8 cellular contexts compared by ENCODE assay signal in genomic region chr12:20367731-20368652, GRCh38. TPM values are rescaled to one million over a fixed set of nuclear protein-coding genes. Genes with fewer than 3 reads are reported as not detected.
A peak's percentile ranks its signal among the peaks of the same experiment; 100 is the strongest.
DNase-seq lines count a peak whose midpoint lies in the region; ATAC-seq and TF ChIP-seq lines count a peak whose summit lies in the region.

TSS of gene PDE3A (plus strand) at chr12:20368537. CDS start at chr12:20369285, 748 bp downstream.

- H3K9me3 ChIP-seq in MG63 (no peaks in the 10 kb centered on the region), left ventricle myocardium inferior (replicated peaks) (no peaks in the 10 kb centered on the region), osteoblast (ENCODE audit: low read depth, low read length) (no peaks in the 10 kb centered on the region)

- no peaks in the 10 kb centered on the region for H4K20me1 ChIP-seq in osteoblast (ENCODE audit: insufficient read depth, low read length)

- in situ Hi-C loops in Caki2 (cut with HindIII; ENCODE audit: low pct_unique_long_range_greater_than_20kb, low sequenced_read_pairs) = no loop called here

- intact Hi-C loops in left ventricle myocardium inferior (cut with micrococcal nuclease) = no loop called here

- H3K36me3 ChIP-seq in MG63 = no peaks in the 10 kb centered on the region
- H3K36me3 ChIP-seq in left ventricle myocardium inferior = no peaks in the 10 kb centered on the region
- H3K36me3 ChIP-seq in osteoblast (ENCODE audit: insufficient read depth, low read length) = no peaks in the 10 kb centered on the region

- H3K27me3 ChIP-seq in MG63 = peaks cover 3% of the 10 kb centered on the region; the same call in 1 of the 2 replicates
- H3K27me3 ChIP-seq in left ventricle myocardium inferior (ENCODE audit: low read depth) = no peaks in the 10 kb centered on the region
- no peaks in the 10 kb centered on the region for H3K27me3 ChIP-seq in osteoblast (ENCODE audit: insufficient read depth, low read length)

- no peak for ATAC-seq in GM18873 (IDR thresholded peaks at IDR 0.05; ENCODE audit: low FRiP score, unreplicated experiment)

- peaks cover 33% of the 10 kb centered on the region for H3K79me2 ChIP-seq in osteoblast (ENCODE audit: insufficient read depth, low read length)

- TF ChIP-seq CTCF in left ventricle myocardium inferior (IDR thresholded peaks at IDR 0.05; ENCODE audit: borderline replicate concordance) = peak; percentile 50
- peak; percentile 19 for TF ChIP-seq CTCF in osteoblast (IDR thresholded peaks at IDR 0.05; ENCODE audit: extremely low read depth, low read depth, low read length)

- H2AFZ ChIP-seq in osteoblast (ENCODE audit: low read length) = peak within 1 kb of the TSS; percentile 97

- H3K27ac ChIP-seq in left ventricle myocardium inferior (replicated peaks) (peak within 1 kb of the TSS; percentile 98), osteoblast (ENCODE audit: low read depth, low read length) (peak within 1 kb of the TSS; percentile 88)

- peaks cover 64% of the 10 kb centered on the region for H3K4me1 ChIP-seq in left ventricle myocardium inferior
- peaks cover 9% of the 10 kb centered on the region for H3K4me1 ChIP-seq in osteoblast (ENCODE audit: insufficient read depth, low read length)

- H3K4me2 ChIP-seq in osteoblast (ENCODE audit: insufficient read depth, low read length) = peak within 1 kb of the TSS; percentile 91

- peak; percentile 79 for DNase-seq in Caki2 (ENCODE audit: low read depth)
- DNase-seq in MG63 = peak; percentile 84
- peak in 40 of 56 donors; percentile 3 to 66 (median 22) for DNase-seq in amygdala (lab: John Stamatoyannopoulos, UW)
- DNase-seq in left ventricle myocardium inferior = peak; percentile 74
- DNase-seq in osteoblast (ENCODE audit: insufficient read length, low spot score, missing footprints) = peak; percentile 88
- no peak for DNase-seq in RKO (ENCODE audit: low spot score)
- no peak for DNase-seq in effector CD8-positive, alpha-beta T cell (lab: John Stamatoyannopoulos, UW)

- H3K4me3 ChIP-seq in MG63 = peak within 1 kb of the TSS; percentile 59
- peak within 1 kb of the TSS; percentile 82 for H3K4me3 ChIP-seq in left ventricle myocardium inferior
- peak within 1 kb of the TSS; percentile 87 for H3K4me3 ChIP-seq in osteoblast (ENCODE audit: insufficient read depth, low read length)

RNA-seq across cellular contexts. Expression of gene PDE3A, which starts in this region (rescaled TPM):
- total RNA-seq in Caki2 (2014; rRNA removed; shearing (Covaris generic); ENCODE audit: low replicate concordance) = 0.10 TPM in 1 of 2 replicates, not detected in the other
- 0.03 and 0.25 TPM in 2 replicates for total RNA-seq in MG63 (2014; rRNA removed; shearing (Covaris generic); ENCODE audit: low replicate concordance)
- total RNA-seq in left ventricle myocardium inferior = 161 TPM
- total RNA-seq in osteoblast = 8.0 and 14.8 TPM in 2 replicates

Comparison
In these comparisons a context has a peak if more than half of its experiments do, and no peak if none do; other contexts are left out.
1. Peak in DNase-seq in Caki2; RNA of the gene not detected or under 1 TPM.
2. Peak in DNase-seq and H3K4me3 ChIP-seq in MG63; RNA of the gene not detected or under 1 TPM.
3. DNase-seq: peak in amygdala (40 of 56), left ventricle myocardium inferior (single experiment) and osteoblast (single experiment); none in RKO (single experiment) and effector CD8-positive, alpha-beta T cell (single experiment).
4. Peak in every context shown above with its lines, with median percentiles within 50 percentile points of each other: H3K4me3 ChIP-seq.